Comparison of ENCODE assay signal across 8 cellular contexts in genomic region chr10:17200885-17201164, GRCh38. TPM values are rescaled to one million over a fixed set of nuclear protein-coding genes. Genes with fewer than 3 reads are reported as not detected.
DNase-seq lines count a peak whose midpoint lies in the region; ATAC-seq and TF ChIP-seq lines count a peak whose summit lies in the region.

No MANE protein-coding gene starts in this region.

- peak overlapping the region; percentile 84 for H3K4me3 Mint-ChIP-seq in activated T-helper 1 cell treated with anti-CD3 and anti-CD28 coated beads, Interleukin-12 subunit alpha, Interleukin-12 subunit beta, Interleukin-2, Interleukin-4 antibody, amounts not matched to agents 30 ng/mL and 10 ng/mL and 1 ng/mL, durations not matched to agents 14 hours and 24 hours and 36 hours

- intact Hi-C loops in activated T-helper 1 cell treated with anti-CD3 and anti-CD28 coated beads, Interleukin-12 subunit alpha, Interleukin-12 subunit beta, Interleukin-2, Interleukin-4 antibody, amounts not matched to agents 30 ng/mL and 10 ng/mL and 1 ng/mL, durations not matched to agents 14 hours and 24 hours and 36 hours (cut with micrococcal nuclease) = loop anchor here (1.0 to 10.0 kb wide), 10 partner anchors 15 to 1454 kb away; partner anchors contain the start of genes ARL5B, MINDY3, NSUN6 and PTER

- TF ChIP-seq CTCF in omental fat pad (IDR thresholded peaks at IDR 0.05) = no peak

- peaks cover 26% of the 10 kb centered on the region for H3K4me1 Mint-ChIP-seq in activated T-helper 1 cell treated with anti-CD3 and anti-CD28 coated beads, Interleukin-12 subunit alpha, Interleukin-12 subunit beta, Interleukin-2, Interleukin-4 antibody, amounts not matched to agents 30 ng/mL and 10 ng/mL and 1 ng/mL, durations not matched to agents 14 hours and 24 hours and 36 hours (ENCODE audit: low read depth)

- H3K27ac Mint-ChIP-seq in activated T-helper 1 cell treated with anti-CD3 and anti-CD28 coated beads, Interleukin-12 subunit alpha, Interleukin-12 subunit beta, Interleukin-2, Interleukin-4 antibody, amounts not matched to agents 30 ng/mL and 10 ng/mL and 1 ng/mL, durations not matched to agents 14 hours and 24 hours and 36 hours = peak overlapping the region; percentile 77

- peaks cover 2% of the 10 kb centered on the region for H3K36me3 Mint-ChIP-seq in activated T-helper 1 cell treated with anti-CD3 and anti-CD28 coated beads, Interleukin-12 subunit alpha, Interleukin-12 subunit beta, Interleukin-2, Interleukin-4 antibody, amounts not matched to agents 30 ng/mL and 10 ng/mL and 1 ng/mL, durations not matched to agents 14 hours and 24 hours and 36 hours (ENCODE audit: low read depth)

- H3K27me3 Mint-ChIP-seq in activated T-helper 1 cell treated with anti-CD3 and anti-CD28 coated beads, Interleukin-12 subunit alpha, Interleukin-12 subunit beta, Interleukin-2, Interleukin-4 antibody, amounts not matched to agents 30 ng/mL and 10 ng/mL and 1 ng/mL, durations not matched to agents 14 hours and 24 hours and 36 hours (ENCODE audit: insufficient read depth) = peaks cover 2% of the 10 kb centered on the region

- peak; percentile 37 for DNase-seq in stimulated activated CD4-positive, alpha-beta T cell treated with anti-CD3 and anti-CD28 coated beads, Interleukin-15, amount 100 ng/mL, for 24 hours
- no peak for DNase-seq in stimulated activated CD4-positive, alpha-beta T cell treated with anti-CD3 and anti-CD28 coated beads, Interleukin-2, amount 100 ng/mL, for 48 hours
- DNase-seq in NCI-H1417 treated with DMSO at 0.1 percent for 48 hours (lab: John Stamatoyannopoulos, UW) (peak; percentile 0), globus pallidus (ENCODE audit: low spot score) (peak; percentile 56), omental fat pad (ENCODE audit: low spot score) (no peak), retina (no peak)
- DNase-seq in activated T-helper 1 cell treated with anti-CD3 and anti-CD28 coated beads, Interleukin-12 subunit alpha, Interleukin-12 subunit beta, Interleukin-2, Interleukin-4 antibody, amounts not matched to agents 30 ng/mL and 10 ng/mL and 1 ng/mL, durations not matched to agents 14 hours and 24 hours and 36 hours (ENCODE audit: low spot score) = no peak

- H3K9me3 Mint-ChIP-seq in activated T-helper 1 cell treated with anti-CD3 and anti-CD28 coated beads, Interleukin-12 subunit alpha, Interleukin-12 subunit beta, Interleukin-2, Interleukin-4 antibody, amounts not matched to agents 30 ng/mL and 10 ng/mL and 1 ng/mL, durations not matched to agents 14 hours and 24 hours and 36 hours = no peaks in the 10 kb centered on the region

- ATAC-seq in HG02571 (IDR thresholded peaks at IDR 0.05; ENCODE audit: unreplicated experiment) (peak; percentile 22), omental fat pad (ENCODE audit: low FRiP score) (peak; percentile 10)

RNA-seq across cellular contexts. Expression of gene TRDMT1, which starts 0.6 kb away (rescaled TPM):
- 3.3 and 4.2 TPM in 2 replicates for total RNA-seq in activated T-helper 1 cell treated with anti-CD3 and anti-CD28 coated beads, Interleukin-12 subunit alpha, Interleukin-12 subunit beta, Interleukin-2, Interleukin-4 antibody, amounts not matched to agents 30 ng/mL and 10 ng/mL and 1 ng/mL, durations not matched to agents 14 hours and 24 hours and 36 hours
- total RNA-seq in omental fat pad = 10 to 100 TPM in 1 of 4 donors, 1 to 10 TPM in 3; 4.9 to 13.7 (median 6.2) TPM

RNA-seq across cellular contexts. Expression of gene VIM, which starts 27.2 kb away (rescaled TPM):
- 192 and 193 TPM in 2 replicates for total RNA-seq in activated T-helper 1 cell treated with anti-CD3 and anti-CD28 coated beads, Interleukin-12 subunit alpha, Interleukin-12 subunit beta, Interleukin-2, Interleukin-4 antibody, amounts not matched to agents 30 ng/mL and 10 ng/mL and 1 ng/mL, durations not matched to agents 14 hours and 24 hours and 36 hours
- total RNA-seq in omental fat pad = 1,000 to 10,000 TPM; 3,307 to 6,426 (median 5,180) TPM

Comparison
In these comparisons a context has a peak if more than half of its experiments do, and no peak if none do; other contexts are left out.
1. DNase-seq: peak in stimulated activated CD4-positive, alpha-beta T cell treated with anti-CD3 and anti-CD28 coated beads, Interleukin-15, amount 100 ng/mL, for 24 hours (single experiment), NCI-H1417 treated with DMSO at 0.1 percent for 48 hours (single experiment) and globus pallidus (single experiment); none in stimulated activated CD4-positive, alpha-beta T cell treated with anti-CD3 and anti-CD28 coated beads, Interleukin-2, amount 100 ng/mL, for 48 hours (0 of 2), activated T-helper 1 cell treated with anti-CD3 and anti-CD28 coated beads, Interleukin-12 subunit alpha, Interleukin-12 subunit beta, Interleukin-2, Interleukin-4 antibody, amounts not matched to agents 30 ng/mL and 10 ng/mL and 1 ng/mL, durations not matched to agents 14 hours and 24 hours and 36 hours (single experiment), omental fat pad (single experiment) and retina (single experiment).
2. RNA of gene VIM, which starts 27.2 kb away (total RNA-seq): 3,307 to 6,426 TPM in omental fat pad; 192 to 193 TPM in activated T-helper 1 cell treated with anti-CD3 and anti-CD28 coated beads, Interleukin-12 subunit alpha, Interleukin-12 subunit beta, Interleukin-2, Interleukin-4 antibody, amounts not matched to agents 30 ng/mL and 10 ng/mL and 1 ng/mL, durations not matched to agents 14 hours and 24 hours and 36 hours; every median in the first group is over 10 times any median in the second.